1 cellular context compared by ENCODE assay signal in genomic region chr20:49188101-49188784, GRCh38.
A peak's percentile ranks its signal among the peaks of the same experiment; 100 is the strongest.
TF ChIP-seq lines count a peak whose summit lies in the region.

STAU1 (minus strand) TSS chr20:49188334; CDS start chr20:49166201, 22,133 bp downstream.

TF ChIP-seq in HepG2, 621 proteins besides CTCF, POLR2A, EP300 and RAD21 (continued from another document and continues in another):
- TF ChIP-seq ATF3 (CRISPR knock-in tag; IDR thresholded peaks at IDR 0.05), result peak; percentile 60; the same call in 1 of the 2 replicates
- peak; percentile 79 for TF ChIP-seq NFYB (CRISPR knock-in tag; IDR thresholded peaks at IDR 0.05)
- no peak for TF ChIP-seq ZNF619 (CRISPR knock-in tag; IDR thresholded peaks at IDR 0.05)
- no peak; the same call in 1 of the 2 replicates for TF ChIP-seq AKAP8 (CRISPR knock-in tag; IDR thresholded peaks at IDR 0.05)
- peak; percentile 74 for TF ChIP-seq POGZ (CRISPR knock-in tag; IDR thresholded peaks at IDR 0.05)
- no peak for TF ChIP-seq AGO1 (IDR thresholded peaks at IDR 0.05; ENCODE audit: low read depth, low read length, poor library complexity, severe bottlenecking)
- 0 out of 2 replicates have a peak, but pooled peaks have one; percentile 27 for TF ChIP-seq NFAT5 (CRISPR knock-in tag; IDR thresholded peaks at IDR 0.05)
- TF ChIP-seq TAF1 (CRISPR knock-in tag; IDR thresholded peaks at IDR 0.05), result peak; percentile 97
- TF ChIP-seq FOXM1 (CRISPR knock-in tag; IDR thresholded peaks at IDR 0.05), result no peak
- no peak for TF ChIP-seq BCLAF1 (IDR thresholded peaks at IDR 0.05)
- TF ChIP-seq ZFY (CRISPR knock-in tag; IDR thresholded peaks at IDR 0.05), result peak; percentile 86
- TF ChIP-seq RBM39 (IDR thresholded peaks at IDR 0.05; ENCODE audit: low read depth, low read length, poor library complexity, severe bottlenecking), result peak; percentile 67
- TF ChIP-seq NPAS2 (CRISPR knock-in tag; IDR thresholded peaks at IDR 0.05; ENCODE audit: borderline replicate concordance), result no peak
- peak; percentile 98 for TF ChIP-seq ERF (CRISPR knock-in tag; IDR thresholded peaks at IDR 0.05)
- TF ChIP-seq ZNF431 (CRISPR knock-in tag; IDR thresholded peaks at IDR 0.05; ENCODE audit: borderline replicate concordance, low read depth), result no peak
- peak; percentile 86 for TF ChIP-seq SRY (CRISPR knock-in tag; IDR thresholded peaks at IDR 0.05)
- TF ChIP-seq SNAPC5 (CRISPR knock-in tag; IDR thresholded peaks at IDR 0.05; ENCODE audit: borderline replicate concordance), result peak; percentile 83; the same call in 1 of the 2 replicates
- no peak for TF ChIP-seq SMAD1 (CRISPR knock-in tag; IDR thresholded peaks at IDR 0.05; ENCODE audit: borderline replicate concordance, low read depth)
- no peak for TF ChIP-seq NFIC (IDR thresholded peaks at IDR 0.05; ENCODE audit: low read length)
- TF ChIP-seq GATAD2A (CRISPR knock-in tag; IDR thresholded peaks at IDR 0.05), result peak; percentile 44; the same call in 1 of the 2 replicates
- peak; percentile 92 for TF ChIP-seq RBFOX2 (IDR thresholded peaks at IDR 0.05; ENCODE audit: low read depth, low read length)
- peak; percentile 35 for TF ChIP-seq IKZF4 (CRISPR knock-in tag; IDR thresholded peaks at IDR 0.05; ENCODE audit: borderline replicate concordance, low read depth, not compliant biosample characterization)
- TF ChIP-seq HDAC2 (CRISPR knock-in tag; IDR thresholded peaks at IDR 0.05), result peak; percentile 85
- no peak for TF ChIP-seq NFATC3 (CRISPR knock-in tag; IDR thresholded peaks at IDR 0.05)
- TF ChIP-seq ZNF337 (CRISPR knock-in tag; IDR thresholded peaks at IDR 0.05; ENCODE audit: borderline replicate concordance, low read depth), result no peak
- peak; percentile 85 for TF ChIP-seq GATAD1 (CRISPR knock-in tag; IDR thresholded peaks at IDR 0.05)
- no peak for TF ChIP-seq MLLT10 (CRISPR knock-in tag; IDR thresholded peaks at IDR 0.05)
- TF ChIP-seq KDM4B (CRISPR knock-in tag; IDR thresholded peaks at IDR 0.05), result peak; percentile 22; the same call in 1 of the 2 replicates
- TF ChIP-seq TBP (CRISPR knock-in tag; IDR thresholded peaks at IDR 0.05), result peak; percentile 97
- peak; percentile 61; the same call in 1 of the 2 replicates for TF ChIP-seq TFAP4 (IDR thresholded peaks at IDR 0.05; ENCODE audit: borderline replicate concordance, low read depth)
- no peak for TF ChIP-seq ATM (IDR thresholded peaks at IDR 0.05; ENCODE audit: borderline replicate concordance)
- no peak for TF ChIP-seq NKX3-1 (CRISPR knock-in tag; IDR thresholded peaks at IDR 0.05)
- TF ChIP-seq SRSF4 (IDR thresholded peaks at IDR 0.05; ENCODE audit: low read depth, low read length, poor library complexity, severe bottlenecking), result no peak
- TF ChIP-seq SIX1 (CRISPR knock-in tag; IDR thresholded peaks at IDR 0.05; ENCODE audit: borderline replicate concordance), result peak; percentile 71
- peak; percentile 59; the same call in 1 of the 2 replicates for TF ChIP-seq CBX5 (CRISPR knock-in tag; IDR thresholded peaks at IDR 0.05; ENCODE audit: borderline replicate concordance)
- TF ChIP-seq ETV5 (CRISPR knock-in tag; IDR thresholded peaks at IDR 0.05; ENCODE audit: borderline replicate concordance), result peak; percentile 73
- TF ChIP-seq BCL3 (CRISPR knock-in tag; IDR thresholded peaks at IDR 0.05), result 0 out of 2 replicates have a peak, but pooled peaks have one; percentile 54
- peak; percentile 71 for TF ChIP-seq FOXP4 (CRISPR knock-in tag; IDR thresholded peaks at IDR 0.05)
- TF ChIP-seq SMARCC2 (IDR thresholded peaks at IDR 0.05), result no peak
- no peak for TF ChIP-seq ISX (CRISPR knock-in tag; conservative IDR thresholded peaks at IDR 0.05)
- TF ChIP-seq NR2F2 (IDR thresholded peaks at IDR 0.05; ENCODE audit: borderline replicate concordance, low read depth), result no peak; the same call in 1 of the 2 replicates
- 0 out of 2 replicates have a peak, but pooled peaks have one; percentile 55 for TF ChIP-seq ZNF589 (CRISPR knock-in tag; conservative IDR thresholded peaks at IDR 0.05)
- no peak for TF ChIP-seq ZBTB14 (CRISPR knock-in tag; IDR thresholded peaks at IDR 0.05)
- no peak; the same call in 1 of the 2 replicates for TF ChIP-seq BRCA1 (CRISPR knock-in tag; IDR thresholded peaks at IDR 0.05)
- no peak; the same call in 1 of the 2 replicates for TF ChIP-seq CREB3 (CRISPR knock-in tag; IDR thresholded peaks at IDR 0.05)
- peak; percentile 99 for TF ChIP-seq SUZ12 (IDR thresholded peaks at IDR 0.05; ENCODE audit: low read depth, low read length)
- no peak for TF ChIP-seq ZBTB21 (CRISPR knock-in tag; IDR thresholded peaks at IDR 0.05)
- TF ChIP-seq ZKSCAN1 (IDR thresholded peaks at IDR 0.05; ENCODE audit: low read length), result no peak
- no peak for TF ChIP-seq SIN3B (IDR thresholded peaks at IDR 0.05; ENCODE audit: low read length)
- peak; percentile 88; the same call in 1 of the 2 replicates for TF ChIP-seq HES4 (CRISPR knock-in tag; IDR thresholded peaks at IDR 0.05; ENCODE audit: borderline replicate concordance)
- TF ChIP-seq ZNF720 (CRISPR knock-in tag; IDR thresholded peaks at IDR 0.05), result no peak
- no peak for TF ChIP-seq ZNF577 (CRISPR knock-in tag; IDR thresholded peaks at IDR 0.05; ENCODE audit: borderline replicate concordance, low read depth)
- TF ChIP-seq ZNF138 (CRISPR knock-in tag; IDR thresholded peaks at IDR 0.05; ENCODE audit: low read depth), result peak; percentile 84; the same call in 1 of the 2 replicates
- TF ChIP-seq GABPA (IDR thresholded peaks at IDR 0.05; ENCODE audit: low read depth, low read length), result peak; percentile 71
- peak; percentile 76 for TF ChIP-seq GABPA (CRISPR knock-in tag; IDR thresholded peaks at IDR 0.05; ENCODE audit: low read depth)
- TF ChIP-seq GPBP1L1 (CRISPR knock-in tag; IDR thresholded peaks at IDR 0.05), result no peak
- TF ChIP-seq FOXA3 (CRISPR knock-in tag; IDR thresholded peaks at IDR 0.05), result peak; percentile 72
